Comparison of ENCODE assay signal across 13 cellular contexts in the genomic region with DNA sequence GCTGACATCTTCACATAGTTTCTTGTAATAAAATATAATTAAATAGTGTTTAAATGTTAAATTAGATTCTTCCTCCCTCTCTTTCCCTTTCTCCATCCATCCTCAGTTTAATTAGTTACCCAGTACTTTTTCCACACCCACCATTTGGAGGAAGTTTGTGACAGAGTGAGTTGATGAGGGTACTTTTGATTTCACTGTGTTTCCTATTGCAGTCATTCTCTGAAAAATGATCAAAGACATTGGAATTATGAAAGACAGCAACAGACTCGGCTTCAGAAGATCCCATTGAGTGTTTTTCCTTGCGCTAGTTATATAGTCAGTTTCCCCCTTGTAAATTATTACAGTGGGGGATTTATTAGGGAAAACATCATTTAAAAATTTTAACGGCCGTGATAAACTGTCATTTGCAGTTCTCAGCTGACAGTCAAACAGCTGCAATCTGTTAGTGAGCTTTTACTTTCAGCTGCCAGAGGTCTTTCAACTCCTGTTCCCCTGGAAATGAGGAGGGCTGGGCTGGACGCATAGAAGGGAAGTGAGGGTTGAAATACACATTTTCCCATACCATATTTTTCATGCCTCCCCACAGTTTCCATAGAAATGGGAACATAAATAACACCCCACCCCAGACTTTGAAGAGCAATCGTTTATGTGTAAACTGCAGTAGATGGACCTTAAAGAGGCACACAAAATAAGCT.
DNase-seq lines count a peak whose midpoint lies in the region; ATAC-seq lines count a peak whose summit lies in the region.
"Had no signal": no experiment of that assay in that cellular context is flagged by ENCODE, and none has a peak within 500 bp of the region (broad histone marks: within the 10 kb centered on the region; RNA-seq: fewer than 3 reads in every experiment).

No MANE protein-coding gene starts in this region.

- no peak overlapping the region for H3K4me2 ChIP-seq in trophoblast cell (ENCODE audit: low read length)

- H3K4me1 ChIP-seq in trophoblast cell (ENCODE audit: control insufficient read depth in 1 of 2, insufficient read depth in 2 of 2, low read length in 2 of 2) = peaks cover 0 to 2% of the 10 kb centered on the region in 2 experiments

- peaks cover 8% of the 10 kb centered on the region for H3K4me1 Mint-ChIP-seq in activated CD4-positive, alpha-beta T cell treated with anti-CD3 and anti-CD28 coated beads, Interleukin-2, amount 10 ng/mL, durations not matched to agents 24 days and 14 days

- no peaks in the 10 kb centered on the region for H3K36me3 Mint-ChIP-seq in activated CD4-positive, alpha-beta T cell treated with anti-CD3 and anti-CD28 coated beads, Interleukin-2, amount 10 ng/mL, durations not matched to agents 24 days and 14 days (ENCODE audit: low read depth)

- DNase-seq in activated CD4-positive, alpha-beta T cell treated with anti-CD3 and anti-CD28 coated beads, Interleukin-2, amount 10 ng/mL, durations not matched to agents 24 days and 14 days = no peak
- DNase-seq in activated CD4-positive, alpha-beta T cell treated with anti-CD3 and anti-CD28 coated beads for 1 hour = no peak
- DNase-seq in NCI-H1694 treated with DMSO at 0.1 percent for 48 hours (lab: John Stamatoyannopoulos, UW) (peak; percentile 47), dermis microvascular lymphatic vessel endothelial cell (ENCODE audit: low read depth in 2 of 2) (peak; percentile 66 to 67), trophoblast cell (peak; percentile 6 to 62), RPMI8226 (no peak), DMS114 treated with DMSO at 0.1 percent for 48 hours (lab: John Stamatoyannopoulos, UW; ENCODE audit: unreplicated experiment) (no peak)
- DNase-seq: activated CD4-positive, alpha-beta T cell treated with anti-CD3 and anti-CD28 coated beads, Interleukin-2, amount 50 U/mL, for 1 hour; islet precursor cell; NCI-H1436 treated with DMSO at 0.1 percent for 48 hours; posterior cingulate gyrus had no signal

- no peak overlapping the region for H2AFZ ChIP-seq in trophoblast cell (ENCODE audit: insufficient read depth, low read length, poor library complexity)

- no peak overlapping the region for H2AK5ac ChIP-seq in trophoblast cell (ENCODE audit: low read length)

- no peaks in the 10 kb centered on the region for H3K36me3 ChIP-seq in trophoblast cell (ENCODE audit: control insufficient read depth in 1 of 2, insufficient read depth in 2 of 2, low read length in 2 of 2)

- H3K4ac ChIP-seq in trophoblast cell (ENCODE audit: low read depth, low read length) = no peak overlapping the region

- no CpG with 5 or more reads among the region's 6 CpGs for WGBS in trophoblast cell (ENCODE audit: extremely low coverage, insufficient coverage, insufficient read length)

- H3K18ac ChIP-seq in trophoblast cell (ENCODE audit: low read length) = no peak overlapping the region

- peak overlapping the region; percentile 73 for H3K27ac Mint-ChIP-seq in activated CD4-positive, alpha-beta T cell treated with anti-CD3 and anti-CD28 coated beads, Interleukin-2, amount 10 ng/mL, durations not matched to agents 24 days and 14 days

- no peak overlapping the region for H4K12ac ChIP-seq in trophoblast cell (ENCODE audit: low read depth, low read length)

- H3K9me3 Mint-ChIP-seq in activated CD4-positive, alpha-beta T cell treated with anti-CD3 and anti-CD28 coated beads, Interleukin-2, amount 10 ng/mL, durations not matched to agents 24 days and 14 days = no peaks in the 10 kb centered on the region

- H2BK12ac ChIP-seq in trophoblast cell (ENCODE audit: low read length) = no peak overlapping the region

- H3K4me3 Mint-ChIP-seq in activated CD4-positive, alpha-beta T cell treated with anti-CD3 and anti-CD28 coated beads, Interleukin-2, amount 10 ng/mL, durations not matched to agents 24 days and 14 days = peak overlapping the region; percentile 50

- H3K79me1 ChIP-seq in trophoblast cell (ENCODE audit: low read length) = no peaks in the 10 kb centered on the region

- intact Hi-C loops in activated CD4-positive, alpha-beta T cell treated with anti-CD3 and anti-CD28 coated beads, Interleukin-2, amount 10 ng/mL, durations not matched to agents 24 days and 14 days (cut with micrococcal nuclease) = loop anchor here (2.0 kb wide), 2 partner anchors 26 kb away; no protein-coding TSS in a partner anchor

- no peak overlapping the region for H3K4me3 ChIP-seq in trophoblast cell (ENCODE audit: low read depth, low read length)

- H2BK120ac ChIP-seq in trophoblast cell (ENCODE audit: insufficient read depth, low read length, poor library complexity) = no peak overlapping the region

- no peak overlapping the region for H3K9ac ChIP-seq in trophoblast cell (ENCODE audit: low read length)

- H3K23ac ChIP-seq in trophoblast cell (ENCODE audit: low read length) = no peak overlapping the region

- no peaks in the 10 kb centered on the region for H3K27me3 ChIP-seq in trophoblast cell (ENCODE audit: insufficient read depth, low read length)

- H4K91ac ChIP-seq in trophoblast cell (ENCODE audit: low read depth, low read length) = no peak overlapping the region

- no peaks in the 10 kb centered on the region for H3K79me2 ChIP-seq in trophoblast cell (ENCODE audit: control insufficient read depth, insufficient read depth, low read length, poor library complexity)

- no peak overlapping the region for H4K8ac ChIP-seq in trophoblast cell (ENCODE audit: low read depth, low read length)

- H3K27ac ChIP-seq in trophoblast cell (ENCODE audit: low read depth, low read length) = no peak overlapping the region

- no peaks in the 10 kb centered on the region for H3K9me3 ChIP-seq in trophoblast cell (ENCODE audit: insufficient read depth, low read depth, low read length)

- H2BK5ac ChIP-seq in trophoblast cell (ENCODE audit: low read depth, low read length, poor library complexity) = no peak overlapping the region

- no peak overlapping the region for H3K14ac ChIP-seq in trophoblast cell (ENCODE audit: low read length)

- no peaks in the 10 kb centered on the region for H3K27me3 Mint-ChIP-seq in activated CD4-positive, alpha-beta T cell treated with anti-CD3 and anti-CD28 coated beads, Interleukin-2, amount 10 ng/mL, durations not matched to agents 24 days and 14 days

- no peak for ATAC-seq in HG03442 (IDR thresholded peaks at IDR 0.05; ENCODE audit: unreplicated experiment)
- ATAC-seq: Panc1 had no signal

Comparison
In these comparisons a context has a peak if more than half of its experiments do, and no peak if none do; other contexts are left out.
1. DNase-seq: peak in NCI-H1694 treated with DMSO at 0.1 percent for 48 hours (single experiment), dermis microvascular lymphatic vessel endothelial cell (2 of 2) and trophoblast cell (2 of 2); none in activated CD4-positive, alpha-beta T cell treated with anti-CD3 and anti-CD28 coated beads, Interleukin-2, amount 10 ng/mL, durations not matched to agents 24 days and 14 days (single experiment), activated CD4-positive, alpha-beta T cell treated with anti-CD3 and anti-CD28 coated beads for 1 hour (single experiment), RPMI8226 (single experiment) and DMS114 treated with DMSO at 0.1 percent for 48 hours (single experiment).